19 cellular contexts compared by ENCODE assay signal in the genomic region with DNA sequence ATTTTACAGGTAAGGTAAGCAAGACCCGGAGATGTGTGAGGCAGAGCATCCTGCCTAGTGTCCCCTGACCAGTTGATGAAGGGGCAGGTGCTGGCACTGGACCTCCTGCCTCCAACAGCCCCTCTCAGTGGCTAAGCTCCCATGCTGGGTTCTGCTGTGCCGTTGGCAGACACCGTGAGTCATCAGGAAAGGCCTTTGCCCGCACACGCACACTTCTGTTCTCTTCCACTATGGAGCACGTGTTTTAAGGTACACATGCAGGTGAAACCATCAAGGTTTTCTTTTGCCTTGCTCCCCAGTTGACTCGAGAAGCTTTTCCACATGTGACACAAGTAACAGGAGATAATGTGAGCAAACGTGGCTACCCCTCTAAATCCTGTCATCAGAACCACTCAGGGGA.
"Had no signal": no experiment of that assay in that cellular context is flagged by ENCODE, and none has a peak within 500 bp of the region (broad histone marks: within the 10 kb centered on the region; RNA-seq: fewer than 3 reads in every experiment).

No MANE protein-coding gene starts in this region.

- H3K4me3 ChIP-seq: heart right ventricle, lower lobe of right lung, psoas muscle, spleen, thoracic aorta, transverse colon had no signal

- DNase-seq: effector memory CD8-positive, alpha-beta T cell; erythroblast; heart right ventricle; hypothalamus; lower lobe of right lung; mesenchymal stem cell; midbrain; naive B cell; psoas muscle; retina; spleen; stimulated activated CD4-positive, alpha-beta T cell treated with anti-CD3 and anti-CD28 coated beads, Interleukin-15, amount 100 ng/mL, for 24 hours; stimulated activated CD4-positive, alpha-beta T cell treated with anti-CD3 and anti-CD28 coated beads, Interleukin-1b, Interleukin-23, amount 100 ng/mL, for 48 hours; stimulated activated CD4-positive, alpha-beta T cell treated with anti-CD3 and anti-CD28 coated beads, Interleukin-4, amount 100 ng/mL, for 24 hours; transverse colon had no signal

- H3K4me1 ChIP-seq: heart right ventricle, lower lobe of right lung, psoas muscle, spleen, transverse colon had no signal

- H3K36me3 ChIP-seq: heart right ventricle, lower lobe of right lung, spleen, thoracic aorta, transverse colon had no signal

- H3K27ac ChIP-seq: heart right ventricle, lower lobe of right lung, psoas muscle, spleen, thoracic aorta, transverse colon had no signal

- ATAC-seq: effector memory CD8-positive, alpha-beta T cell; heart right ventricle; left lobe of liver; lower lobe of right lung; psoas muscle; sciatic nerve; stimulated activated memory B cell treated with anti-CD40 and anti-IgM and Interleukin-4, amounts not matched to agents 10 μg/mL and 1 μg/mL and 100 μg/mL, for 72 hours had no signal

- H3K9me3 ChIP-seq: heart right ventricle, lower lobe of right lung, psoas muscle, spleen, thoracic aorta, transverse colon had no signal
